In genomic region chr16:30211414-30211813, GRCh38 we compare ENCODE assay signal across 8 cellular contexts. TPM values are rescaled to one million over a fixed set of nuclear protein-coding genes. Genes with fewer than 3 reads are reported as not detected.
DNase-seq lines count a peak whose midpoint lies in the region; ATAC-seq and TF ChIP-seq lines count a peak whose summit lies in the region.
"Not testable (repeated sequence)": the region's sequence is repeated elsewhere in the genome, so short reads cannot be mapped to it uniquely, and the experiment has no call there.
"Had no signal": no experiment of that assay in that cellular context is flagged by ENCODE, and none has a peak within 500 bp of the region (broad histone marks: within the 10 kb centered on the region; RNA-seq: fewer than 3 reads in every experiment).

No MANE protein-coding gene starts in this region.

- H3K9me3 Mint-ChIP-seq in activated CD8-positive, alpha-beta memory T cell treated with anti-CD3 and anti-CD28 coated beads, Interleukin-2, amount 10 ng/mL, durations not matched to agents 7 days and 5 days (ENCODE audit: low read depth); activated naive CD4-positive, alpha-beta T cell treated with anti-CD3 and anti-CD28 coated beads, Interleukin-2, amount 50 U/mL, for 72 hours; effector memory CD8-positive, alpha-beta T cell; naive thymus-derived CD8-positive, alpha-beta T cell; stimulated activated effector memory CD8-positive, alpha-beta T cell treated with anti-CD3 and anti-CD28 coated beads, Interleukin-12 subunit alpha, Interleukin-12 subunit beta, amount 100 ng/mL, for 72 hours: not testable (repeated sequence)

- POLR2A ChIA-PET in naive thymus-derived CD8-positive, alpha-beta T cell (lab: Charles Lee), result not testable (repeated sequence)

- TF ChIP-seq CTCF in DND-41 (IDR thresholded peaks at IDR 0.05; ENCODE audit: borderline replicate concordance, extremely low read depth, low read length, poor library complexity, severe bottlenecking), result not testable (repeated sequence)

- not testable (repeated sequence) for H3K79me2 ChIP-seq in DND-41 (ENCODE audit: insufficient read depth, low read length)

- not testable (repeated sequence) for H3K27me3 Mint-ChIP-seq in activated CD8-positive, alpha-beta memory T cell treated with anti-CD3 and anti-CD28 coated beads, Interleukin-2, amount 10 ng/mL, durations not matched to agents 7 days and 5 days; effector memory CD8-positive, alpha-beta T cell; naive thymus-derived CD8-positive, alpha-beta T cell

- H3K4me3 Mint-ChIP-seq in activated CD8-positive, alpha-beta memory T cell treated with anti-CD3 and anti-CD28 coated beads, Interleukin-2, amount 10 ng/mL, durations not matched to agents 7 days and 5 days; effector memory CD8-positive, alpha-beta T cell; naive thymus-derived CD8-positive, alpha-beta T cell; stimulated activated effector memory CD8-positive, alpha-beta T cell treated with anti-CD3 and anti-CD28 coated beads, Interleukin-12 subunit alpha, Interleukin-12 subunit beta, amount 100 ng/mL, for 72 hours: not testable (repeated sequence)

- H3K4me2 ChIP-seq in DND-41 (ENCODE audit: insufficient read depth, low read length), result not testable (repeated sequence)

- H3K36me3 Mint-ChIP-seq in activated CD8-positive, alpha-beta memory T cell treated with anti-CD3 and anti-CD28 coated beads, Interleukin-2, amount 10 ng/mL, durations not matched to agents 7 days and 5 days; activated naive CD4-positive, alpha-beta T cell treated with anti-CD3 and anti-CD28 coated beads, Interleukin-2, amount 50 U/mL, for 72 hours; effector memory CD8-positive, alpha-beta T cell (ENCODE audit: insufficient read depth); naive thymus-derived CD8-positive, alpha-beta T cell; stimulated activated effector memory CD8-positive, alpha-beta T cell treated with anti-CD3 and anti-CD28 coated beads, Interleukin-12 subunit alpha, Interleukin-12 subunit beta, amount 100 ng/mL, for 72 hours: not testable (repeated sequence)

- DNase-seq in DND-41; activated CD8-positive, alpha-beta memory T cell treated with anti-CD3 and anti-CD28 coated beads, Interleukin-2, amount 10 ng/mL, durations not matched to agents 7 days and 5 days; activated naive CD4-positive, alpha-beta T cell treated with anti-CD3 and anti-CD28 coated beads, Interleukin-2, amount 50 U/mL, for 72 hours (ENCODE audit: low spot score in 2 of 2); effector memory CD8-positive, alpha-beta T cell; naive thymus-derived CD8-positive, alpha-beta T cell; stimulated activated effector memory CD8-positive, alpha-beta T cell treated with anti-CD3 and anti-CD28 coated beads, Interleukin-12 subunit alpha, Interleukin-12 subunit beta, amount 100 ng/mL, for 72 hours (ENCODE audit: low spot score in 2 of 2): not testable (repeated sequence)

- H3K4me1 Mint-ChIP-seq in activated CD8-positive, alpha-beta memory T cell treated with anti-CD3 and anti-CD28 coated beads, Interleukin-2, amount 10 ng/mL, durations not matched to agents 7 days and 5 days; effector memory CD8-positive, alpha-beta T cell (ENCODE audit: low read depth in 2 of 2); naive thymus-derived CD8-positive, alpha-beta T cell; stimulated activated effector memory CD8-positive, alpha-beta T cell treated with anti-CD3 and anti-CD28 coated beads, Interleukin-12 subunit alpha, Interleukin-12 subunit beta, amount 100 ng/mL, for 72 hours: not testable (repeated sequence)

- H3K27ac ChIP-seq in DND-41 (ENCODE audit: low read length), result not testable (repeated sequence)

- H4K20me1 ChIP-seq in DND-41 (ENCODE audit: insufficient read depth, low read length), result not testable (repeated sequence)

- H3K9ac ChIP-seq in DND-41 (ENCODE audit: low read depth, low read length), result not testable (repeated sequence)

- H3K9me3 ChIP-seq in DND-41 (ENCODE audit: insufficient read depth, low read length, severe bottlenecking), result not testable (repeated sequence)

- not testable (repeated sequence) for H3K4me3 ChIP-seq in DND-41 (ENCODE audit: low read depth in 1 of 2, low read length in 2 of 2)

- H2AFZ ChIP-seq in DND-41 (ENCODE audit: low read depth, low read length), result not testable (repeated sequence)

- H3K4me1 ChIP-seq in DND-41 (ENCODE audit: insufficient read depth, low read length), result not testable (repeated sequence)

- H3K27me3 ChIP-seq in DND-41 (ENCODE audit: insufficient read depth, low read length, poor library complexity), result not testable (repeated sequence)

- CTCF ChIA-PET in activated CD8-positive, alpha-beta memory T cell treated with anti-CD3 and anti-CD28 coated beads, Interleukin-2, amount 10 ng/mL, durations not matched to agents 7 days and 5 days (lab: Charles Lee), result not testable (repeated sequence)

- not testable (repeated sequence) for H3K36me3 ChIP-seq in DND-41 (ENCODE audit: insufficient read depth, low read length)

- ATAC-seq in DND-41 (ENCODE audit: insufficient read depth, low read depth), result peak; percentile 54
- ATAC-seq in activated CD4-positive, CD25-positive, alpha-beta regulatory T cell treated with anti-CD3 and anti-CD28 coated beads, Interleukin-2, amount 50 U/mL, for 24 hours, result peak; percentile 36 to 40
- ATAC-seq in activated CD8-positive, alpha-beta memory T cell treated with anti-CD3 and anti-CD28 coated beads, Interleukin-2, amount 10 ng/mL, durations not matched to agents 7 days and 5 days, result peak; percentile 51
- ATAC-seq in activated naive CD4-positive, alpha-beta T cell treated with anti-CD3 and anti-CD28 coated beads, Interleukin-2, amount 50 U/mL, for 72 hours, result peak; percentile 35 to 83
- peak; percentile 56 for ATAC-seq in effector memory CD8-positive, alpha-beta T cell (replicated peaks)
- peak; percentile 68 to 87 for ATAC-seq in naive thymus-derived CD8-positive, alpha-beta T cell
- ATAC-seq in stimulated activated effector memory CD8-positive, alpha-beta T cell treated with anti-CD3 and anti-CD28 coated beads, Interleukin-12 subunit alpha, Interleukin-12 subunit beta, amount 100 ng/mL, for 72 hours, result peak; percentile 64

- not testable (repeated sequence) for H3K27ac Mint-ChIP-seq in activated CD8-positive, alpha-beta memory T cell treated with anti-CD3 and anti-CD28 coated beads, Interleukin-2, amount 10 ng/mL, durations not matched to agents 7 days and 5 days; activated naive CD4-positive, alpha-beta T cell treated with anti-CD3 and anti-CD28 coated beads, Interleukin-2, amount 50 U/mL, for 72 hours; effector memory CD8-positive, alpha-beta T cell; naive thymus-derived CD8-positive, alpha-beta T cell; stimulated activated effector memory CD8-positive, alpha-beta T cell treated with anti-CD3 and anti-CD28 coated beads, Interleukin-12 subunit alpha, Interleukin-12 subunit beta, amount 100 ng/mL, for 72 hours

RNA-seq across cellular contexts. Expression of gene SULT1A3, which starts 12.4 kb away (rescaled TPM):
- total RNA-seq in activated CD8-positive, alpha-beta memory T cell treated with anti-CD3 and anti-CD28 coated beads, Interleukin-2, amount 10 ng/mL, durations not matched to agents 7 days and 5 days, result 10 to 100 TPM; 23.4 to 29.6 TPM
- 10 to 100 TPM; 18.0 to 31.9 TPM for total RNA-seq in activated naive CD4-positive, alpha-beta T cell treated with anti-CD3 and anti-CD28 coated beads, Interleukin-2, amount 50 U/mL, for 72 hours
- total RNA-seq in naive thymus-derived CD8-positive, alpha-beta T cell, result 10 to 100 TPM; 26.9 to 29.4 TPM
- 1 to 10 TPM in 1 of 3 donors, under 1 TPM in 1, not detected in 1; 0.47 to 1.3 TPM for polyA plus RNA-seq in naive thymus-derived CD8-positive, alpha-beta T cell

RNA-seq across cellular contexts. Expression of gene SLX1A, which starts 17.7 kb away (rescaled TPM):
- 100 to 1,000 TPM; 109 to 121 TPM for total RNA-seq in activated CD8-positive, alpha-beta memory T cell treated with anti-CD3 and anti-CD28 coated beads, Interleukin-2, amount 10 ng/mL, durations not matched to agents 7 days and 5 days
- total RNA-seq in activated naive CD4-positive, alpha-beta T cell treated with anti-CD3 and anti-CD28 coated beads, Interleukin-2, amount 50 U/mL, for 72 hours, result 10 to 100 TPM; 46.4 to 84.7 TPM
- 10 to 100 TPM; 32.5 to 47.1 TPM for total RNA-seq in naive thymus-derived CD8-positive, alpha-beta T cell
- polyA plus RNA-seq in naive thymus-derived CD8-positive, alpha-beta T cell, result 10 to 100 TPM; 35.6 to 60.2 (median 44.2) TPM

RNA-seq across cellular contexts. Expression of gene BOLA2B, which starts 17.9 kb away (rescaled TPM):
- total RNA-seq in activated CD8-positive, alpha-beta memory T cell treated with anti-CD3 and anti-CD28 coated beads, Interleukin-2, amount 10 ng/mL, durations not matched to agents 7 days and 5 days, result 100 to 1,000 TPM; 210 to 238 TPM
- 100 to 1,000 TPM; 158 to 173 TPM for total RNA-seq in activated naive CD4-positive, alpha-beta T cell treated with anti-CD3 and anti-CD28 coated beads, Interleukin-2, amount 50 U/mL, for 72 hours
- 10 to 100 TPM; 66.6 to 73.1 TPM for total RNA-seq in naive thymus-derived CD8-positive, alpha-beta T cell
- polyA plus RNA-seq in naive thymus-derived CD8-positive, alpha-beta T cell, result 100 to 1,000 TPM; 225 to 251 (median 237) TPM

RNA-seq across cellular contexts. Expression of gene CORO1A, which starts 28.0 kb away (rescaled TPM):
- total RNA-seq in activated CD8-positive, alpha-beta memory T cell treated with anti-CD3 and anti-CD28 coated beads, Interleukin-2, amount 10 ng/mL, durations not matched to agents 7 days and 5 days, result 1,000 to 10,000 TPM; 1,639 to 1,875 TPM
- total RNA-seq in activated naive CD4-positive, alpha-beta T cell treated with anti-CD3 and anti-CD28 coated beads, Interleukin-2, amount 50 U/mL, for 72 hours, result 1,000 to 10,000 TPM in 1 of 2 donors, 100 to 1,000 TPM in 1; 672 to 1,124 TPM
- 100 to 1,000 TPM; 881 to 897 TPM for total RNA-seq in naive thymus-derived CD8-positive, alpha-beta T cell
- 1,000 to 10,000 TPM; 1,262 to 1,424 (median 1,364) TPM for polyA plus RNA-seq in naive thymus-derived CD8-positive, alpha-beta T cell

RNA-seq across cellular contexts. Expression of gene NPIPB13, which starts 36.9 kb away (rescaled TPM):
- 10 to 100 TPM; 12.8 to 23.8 TPM for total RNA-seq in activated CD8-positive, alpha-beta memory T cell treated with anti-CD3 and anti-CD28 coated beads, Interleukin-2, amount 10 ng/mL, durations not matched to agents 7 days and 5 days
- total RNA-seq in activated naive CD4-positive, alpha-beta T cell treated with anti-CD3 and anti-CD28 coated beads, Interleukin-2, amount 50 U/mL, for 72 hours, result 10 to 100 TPM; 16.4 to 23.5 TPM
- total RNA-seq in naive thymus-derived CD8-positive, alpha-beta T cell, result 10 to 100 TPM; 30.8 to 40.8 TPM
- polyA plus RNA-seq in naive thymus-derived CD8-positive, alpha-beta T cell, result under 1 TPM; 0.22 to 0.59 (median 0.40) TPM
- total RNA-seq: G401 had no signal
